10 cellular contexts compared by ENCODE assay signal in the genomic region with DNA sequence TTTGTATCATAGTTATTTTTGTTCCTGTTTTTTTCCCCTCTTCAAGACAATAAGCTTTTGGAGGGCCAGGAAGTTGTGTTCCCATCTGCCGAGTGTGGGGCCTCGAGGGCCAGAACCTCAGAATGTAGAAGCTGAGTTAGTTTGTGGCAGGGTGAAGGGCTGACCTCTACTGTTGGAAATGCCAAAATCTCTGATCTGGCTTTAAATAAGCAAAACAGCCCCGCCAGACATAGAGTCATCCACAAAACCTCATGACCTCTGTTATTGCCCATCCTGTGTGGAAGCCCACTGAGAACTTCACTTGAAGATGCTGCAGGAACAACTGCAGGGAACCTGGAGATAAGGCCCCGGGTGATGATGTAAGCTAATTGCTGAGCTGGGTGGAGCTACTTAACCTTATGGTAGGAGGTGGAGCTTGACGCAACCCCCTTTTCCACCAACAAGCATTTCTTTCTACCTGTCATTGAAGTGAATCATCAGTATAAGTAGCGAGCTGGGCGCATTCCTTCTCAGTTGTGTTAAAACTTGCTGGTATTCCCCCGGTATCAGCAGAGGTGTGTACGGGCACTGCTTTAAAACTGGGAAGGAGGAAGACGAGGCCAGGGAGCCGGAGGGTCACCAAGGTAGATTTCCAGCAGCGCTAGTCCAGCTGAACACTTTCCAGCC.
A peak's percentile ranks its signal among the peaks of the same experiment; 100 is the strongest.
DNase-seq lines count a peak whose midpoint lies in the region; ATAC-seq, FAIRE-seq and TF ChIP-seq lines count a peak whose summit lies in the region.
"Had no signal": no experiment of that assay in that cellular context is flagged by ENCODE, and none has a peak within 500 bp of the region (broad histone marks: within the 10 kb centered on the region; RNA-seq: fewer than 3 reads in every experiment).

No MANE protein-coding gene starts in this region.

- no peaks in the 10 kb centered on the region for H4K20me1 ChIP-seq in fibroblast of lung (ENCODE audit: control insufficient read depth, extremely low read depth, insufficient read depth, low read length)

- no peaks in the 10 kb centered on the region for H3K9me3 ChIP-seq in fibroblast of lung (ENCODE audit: control insufficient read depth, insufficient read depth, low read depth, low read length)

- no peaks in the 10 kb centered on the region for H3K36me3 ChIP-seq in fibroblast of lung (ENCODE audit: control insufficient read depth, insufficient read depth, low read length)

- H3K27ac ChIP-seq in RWPE1 (peak overlapping the region; percentile 72), fibroblast of lung (ENCODE audit: insufficient read depth, low read length) (no peak overlapping the region)

- no peak overlapping the region for H3K4me2 ChIP-seq in fibroblast of lung (ENCODE audit: extremely low read depth, insufficient read depth, low read length)

- no peaks in the 10 kb centered on the region for H3K79me2 ChIP-seq in fibroblast of lung (ENCODE audit: control insufficient read depth, insufficient read depth, low read length)

- H2AFZ ChIP-seq in fibroblast of lung (ENCODE audit: low read length): no peak overlapping the region

- H3K4me3 ChIP-seq in fibroblast of lung (replicated peaks in 1 of 4; ENCODE audit: control extremely low read depth in 1 of 4, insufficient read depth in 1 of 4, low read depth in 3 of 4, low read length in 4 of 4): no peak overlapping the region

- peak overlapping the region; percentile 55 for H3K27ac Mint-ChIP-seq in progenitor cell of endocrine pancreas
- H3K27ac Mint-ChIP-seq in stimulated activated effector memory CD8-positive, alpha-beta T cell treated with anti-CD3 and anti-CD28 coated beads, Interleukin-12 subunit alpha, Interleukin-12 subunit beta, amount 100 ng/mL, for 72 hours: no peak overlapping the region
- H3K27ac Mint-ChIP-seq: activated naive CD8-positive, alpha-beta T cell had no signal

- H3K36me3 Mint-ChIP-seq in progenitor cell of endocrine pancreas (ENCODE audit: insufficient read depth): no peaks in the 10 kb centered on the region
- H3K36me3 Mint-ChIP-seq in stimulated activated effector memory CD8-positive, alpha-beta T cell treated with anti-CD3 and anti-CD28 coated beads, Interleukin-12 subunit alpha, Interleukin-12 subunit beta, amount 100 ng/mL, for 72 hours: no peaks in the 10 kb centered on the region
- H3K36me3 Mint-ChIP-seq: activated naive CD8-positive, alpha-beta T cell had no signal

- peak; percentile 50; the same call in 1 of the 2 replicates for TF ChIP-seq POLR2A in GM12892 (IDR thresholded peaks at IDR 0.05; ENCODE audit: low read depth, low read length)

- no peaks in the 10 kb centered on the region for H3K27me3 Mint-ChIP-seq in progenitor cell of endocrine pancreas

- TF ChIP-seq CTCF in RWPE1 (conservative IDR thresholded peaks at IDR 0.05; ENCODE audit: low read depth) (no peak), fibroblast of lung (conservative IDR thresholded peaks at IDR 0.05 in 1 of 2, IDR thresholded peaks at IDR 0.05 in 1 of 2; ENCODE audit: low read depth in 1 of 2, low read length in 2 of 2) (no peak), progenitor cell of endocrine pancreas (IDR thresholded peaks at IDR 0.05; ENCODE audit: unreplicated experiment) (no peak), GM10266 (IDR thresholded peaks at IDR 0.05; ENCODE audit: control insufficient read depth, insufficient read depth, low read depth, missing control alignments) (no peak)

- peaks cover 58% of the 10 kb centered on the region for H3K4me1 Mint-ChIP-seq in progenitor cell of endocrine pancreas (ENCODE audit: low read depth)
- H3K4me1 Mint-ChIP-seq in stimulated activated effector memory CD8-positive, alpha-beta T cell treated with anti-CD3 and anti-CD28 coated beads, Interleukin-12 subunit alpha, Interleukin-12 subunit beta, amount 100 ng/mL, for 72 hours: peaks cover 12% of the 10 kb centered on the region

- peak overlapping the region; percentile 32 for H3K4me3 Mint-ChIP-seq in progenitor cell of endocrine pancreas (ENCODE audit: low read depth)
- no peak overlapping the region for H3K4me3 Mint-ChIP-seq in stimulated activated effector memory CD8-positive, alpha-beta T cell treated with anti-CD3 and anti-CD28 coated beads, Interleukin-12 subunit alpha, Interleukin-12 subunit beta, amount 100 ng/mL, for 72 hours
- H3K4me3 Mint-ChIP-seq: activated naive CD8-positive, alpha-beta T cell had no signal

- CTCF ChIA-PET in RWPE1 (lab: Yijun Ruan, JAX): no interaction called here

- peaks cover 22% of the 10 kb centered on the region for H3K4me1 ChIP-seq in fibroblast of lung (ENCODE audit: control insufficient read depth, extremely low read depth, insufficient read depth, low read length)

- no peak overlapping the region for H3K9ac ChIP-seq in fibroblast of lung (ENCODE audit: insufficient read depth, low read length)

- no peaks in the 10 kb centered on the region for H3K27me3 ChIP-seq in fibroblast of lung (ENCODE audit: control insufficient read depth, insufficient read depth, low read length)

- DNase-seq in GM12892 (ENCODE audit: insufficient read length) (no peak), RWPE1 (ENCODE audit: low spot score) (peak; percentile 92), fibroblast of lung (ENCODE audit: low read depth in 2 of 2) (peak; percentile 32 to 98), progenitor cell of endocrine pancreas (ENCODE audit: low spot score, unreplicated experiment) (no peak), NCI-H1417 (lab: John Stamatoyannopoulos, UW) (no peak), NCI-H1694 (lab: John Stamatoyannopoulos, UW) (no peak), GM10266 (ENCODE audit: extremely low spot score) (no peak)
- DNase-seq in stimulated activated effector memory CD8-positive, alpha-beta T cell treated with anti-CD3 and anti-CD28 coated beads, Interleukin-12 subunit alpha, Interleukin-12 subunit beta, amount 100 ng/mL, for 72 hours (ENCODE audit: low spot score in 2 of 2): no peak
- DNase-seq: stimulated activated naive CD8-positive, alpha-beta T cell treated with anti-CD3 and anti-CD28 coated beads, Interleukin-15, Interleukin-2, amounts not matched to agents 100 U/mL and 50 U/mL, for 24 hours had no signal

- POLR2A ChIA-PET in RWPE1 (lab: Yijun Ruan, JAX; ENCODE audit: low non-redundant PET): interaction anchor here (0.6 kb wide), 1 partner anchor 19 kb away, joined by 3 read pairs; no protein-coding TSS in a partner anchor

- H3K9me3 Mint-ChIP-seq in progenitor cell of endocrine pancreas (ENCODE audit: low read depth): no peaks in the 10 kb centered on the region
- H3K9me3 Mint-ChIP-seq in stimulated activated effector memory CD8-positive, alpha-beta T cell treated with anti-CD3 and anti-CD28 coated beads, Interleukin-12 subunit alpha, Interleukin-12 subunit beta, amount 100 ng/mL, for 72 hours: no peaks in the 10 kb centered on the region

- FAIRE-seq in GM12892 (lab: Jason Lieb, UNC): peak; percentile 80

- no peak for ATAC-seq in stimulated activated effector memory CD8-positive, alpha-beta T cell treated with anti-CD3 and anti-CD28 coated beads, Interleukin-12 subunit alpha, Interleukin-12 subunit beta, amount 100 ng/mL, for 72 hours
- ATAC-seq: stimulated activated naive CD8-positive, alpha-beta T cell treated with anti-CD3 and anti-CD28 coated beads, Interleukin-15, Interleukin-2, amounts not matched to agents 100 U/mL and 50 U/mL, for 24 hours had no signal

Comparison
In these comparisons a context has a peak if more than half of its experiments do, and no peak if none do; other contexts are left out.
1. DNase-seq: peak in RWPE1 (single experiment) and fibroblast of lung (2 of 2); none in GM12892 (single experiment), progenitor cell of endocrine pancreas (single experiment), NCI-H1417 (0 of 3), NCI-H1694 (single experiment), GM10266 (single experiment) and stimulated activated effector memory CD8-positive, alpha-beta T cell treated with anti-CD3 and anti-CD28 coated beads, Interleukin-12 subunit alpha, Interleukin-12 subunit beta, amount 100 ng/mL, for 72 hours (0 of 2).